9 cellular contexts compared by ENCODE assay signal in genomic region chr1:42154685-42155084, GRCh38. TPM values are rescaled to one million over a fixed set of nuclear protein-coding genes. Genes with fewer than 3 reads are reported as not detected.
"Had no signal": no experiment of that assay in that cellular context is flagged by ENCODE, and none has a peak within 500 bp of the region (broad histone marks: within the 10 kb centered on the region; RNA-seq: fewer than 3 reads in every experiment).

No MANE protein-coding gene starts in this region.

- H3K36me3 ChIP-seq: HAP-1 had no signal

- H3K4me3 ChIP-seq: GM23248, HAP-1 had no signal

- H3K4me1 ChIP-seq: HAP-1 had no signal

- H2AFZ ChIP-seq: GM23248 had no signal

- H3K27ac ChIP-seq: GM23248, HL-60 had no signal

- ATAC-seq: HCT116 had no signal

- DNase-seq: GM23248, GOT3, H7, HFFc6, IMR-90 had no signal

- H3K9me3 ChIP-seq: HAP-1 had no signal

RNA-seq across cellular contexts. Expression of gene GUCA2B, which starts 1.5 kb away (rescaled TPM):
- total RNA-seq: GM23248, H4, H7, HFFc6, IMR-90 had no signal

RNA-seq across cellular contexts. Expression of gene GUCA2A, which starts 9.9 kb away (rescaled TPM):
- total RNA-seq: GM23248, H4, H7, HFFc6, IMR-90 had no signal
